ENCODE assay signal across 1 cellular context in genomic region chr1:147390185-147390542, GRCh38.
TF ChIP-seq lines count a peak whose summit lies in the region.

No MANE protein-coding gene starts in this region.

TF ChIP-seq in WTC11, 78 proteins besides CTCF, POLR2A, EP300 and RAD21 (continued from another document):
- TF ChIP-seq IRF1 (CRISPR knock-in tag; IDR thresholded peaks at IDR 0.05) (no peak), FOXJ3 (CRISPR knock-in tag; IDR thresholded peaks at IDR 0.05; ENCODE audit: borderline replicate concordance) (no peak), RORB (CRISPR knock-in tag; IDR thresholded peaks at IDR 0.05) (no peak), ZMAT4 (CRISPR knock-in tag; IDR thresholded peaks at IDR 0.05) (no peak)
- TF ChIP-seq, protein P1, sequence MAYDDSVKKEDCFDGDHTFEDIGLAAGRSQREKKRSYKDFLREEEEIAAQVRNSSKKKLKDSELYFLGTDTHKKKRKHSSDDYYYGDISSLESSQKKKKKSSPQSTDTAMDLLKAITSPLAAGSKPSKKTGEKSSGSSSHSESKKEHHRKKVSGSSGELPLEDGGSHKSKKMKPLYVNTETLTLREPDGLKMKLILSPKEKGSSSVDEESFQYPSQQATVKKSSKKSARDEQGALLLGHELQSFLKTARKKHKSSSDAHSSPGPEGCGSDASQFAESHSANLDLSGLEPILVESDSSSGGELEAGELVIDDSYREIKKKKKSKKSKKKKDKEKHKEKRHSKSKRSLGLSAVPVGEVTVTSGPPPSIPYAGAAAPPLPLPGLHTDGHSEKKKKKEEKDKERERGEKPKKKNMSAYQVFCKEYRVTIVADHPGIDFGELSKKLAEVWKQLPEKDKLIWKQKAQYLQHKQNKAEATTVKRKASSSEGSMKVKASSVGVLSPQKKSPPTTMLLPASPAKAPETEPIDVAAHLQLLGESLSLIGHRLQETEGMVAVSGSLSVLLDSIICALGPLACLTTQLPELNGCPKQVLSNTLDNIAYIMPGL (CRISPR knock-in tag; IDR thresholded peaks at IDR 0.05): no peak
